In genomic region chr19:45444318-45445041, GRCh38 we compare ENCODE assay signal across 8 cellular contexts. TPM values are rescaled to one million over a fixed set of nuclear protein-coding genes. Genes with fewer than 3 reads are reported as not detected.
DNase-seq lines count a peak whose midpoint lies in the region; ATAC-seq and TF ChIP-seq lines count a peak whose summit lies in the region.

No MANE protein-coding gene starts in this region.

- no peaks in the 10 kb centered on the region for H3K36me3 ChIP-seq in spleen

- no peaks in the 10 kb centered on the region for H3K9me3 ChIP-seq in spleen

- TF ChIP-seq POLR2A in spleen (IDR thresholded peaks at IDR 0.05) = no peak

- peak; percentile 35 for ATAC-seq in GM21526 (IDR thresholded peaks at IDR 0.05; ENCODE audit: low FRiP score, unreplicated experiment)
- ATAC-seq in GM18873 (IDR thresholded peaks at IDR 0.05; ENCODE audit: low FRiP score, unreplicated experiment) = no peak

- H3K27me3 ChIP-seq in spleen (replicated peaks in 1 of 7) = no peaks in the 10 kb centered on the region

- 12 to 16% (median 13%) methylated on average over 34 to 47 of the region's 47 CpGs for WGBS in spleen, 5 donors

- TF ChIP-seq CTCF in spleen (IDR thresholded peaks at IDR 0.05 in 8 of 11, conservative IDR thresholded peaks at IDR 0.05 in 3 of 11) = no peak

- peaks cover 20 to 78% (median 52%) of the 10 kb centered on the region in 6 donors for H3K4me1 ChIP-seq in spleen

- peak overlapping the region; percentile 60 to 89 (median 77) for H3K27ac ChIP-seq in spleen

- peak; percentile 55 for DNase-seq in COR-L47 (lab: John Stamatoyannopoulos, UW)
- DNase-seq in NCI-H146 treated with DMSO at 0.1 percent for 48 hours (lab: John Stamatoyannopoulos, UW; ENCODE audit: unreplicated experiment) = peak; percentile 17
- peak; percentile 66 for DNase-seq in activated CD4-positive, CD25-positive, alpha-beta regulatory T cell treated with anti-CD3 and anti-CD28 coated beads, Interleukin-2, amount 50 U/mL, for 16 hours (ENCODE audit: low read depth, low spot score)
- DNase-seq in cerebellar cortex (ENCODE audit: low spot score) = peak; percentile 69
- peak; percentile 96 for DNase-seq in islet precursor cell
- peak; percentile 96 for DNase-seq in spleen

- peak overlapping the region; percentile 12 to 61 (median 42) for H3K4me3 ChIP-seq in spleen

- intact Hi-C loops in spleen (cut with DNase I; ENCODE audit: low total_unique reads) = no loop called here

RNA-seq across cellular contexts. Expression of gene ERCC1, which starts 20.8 kb away (rescaled TPM):
- 10 to 100 TPM; 47.3 to 69.4 (median 59.7) TPM for total RNA-seq in spleen
- polyA plus RNA-seq in spleen = 10 to 100 TPM; 45.3 to 54.6 (median 50.0) TPM

RNA-seq across cellular contexts. Expression of gene FOSB, which starts 23.3 kb away (rescaled TPM):
- total RNA-seq in spleen = 10 to 100 TPM in 2 of 7 donors, 1 to 10 TPM in 4, under 1 TPM in 1; 0.92 to 41.7 (median 1.6) TPM
- 1 to 10 TPM in 2 of 3 donors, under 1 TPM in 1; 0.42 to 2.2 (median 1.3) TPM for polyA plus RNA-seq in spleen

RNA-seq across cellular contexts. Expression of gene POLR1G, which starts 38.0 kb away (rescaled TPM):
- total RNA-seq in spleen = 1 to 10 TPM; 2.6 to 4.3 (median 3.1) TPM
- 1 to 10 TPM; 2.1 to 4.3 (median 2.5) TPM for polyA plus RNA-seq in spleen

RNA-seq across cellular contexts. Expression of gene PPP1R13L, which starts 39.6 kb away (rescaled TPM):
- 10 to 100 TPM in 5 of 7 donors, 1 to 10 TPM in 2; 3.9 to 18.1 (median 12.5) TPM for total RNA-seq in spleen
- polyA plus RNA-seq in spleen = 10 to 100 TPM in 1 of 3 donors, 1 to 10 TPM in 2; 7.5 to 13.2 (median 8.8) TPM

RNA-seq across cellular contexts. Expression of gene RTN2, which starts 52.4 kb away (rescaled TPM):
- 10 to 100 TPM in 6 of 7 donors, 1 to 10 TPM in 1; 9.2 to 22.6 (median 15.1) TPM for total RNA-seq in spleen
- 1 to 10 TPM; 4.9 to 7.9 (median 7.6) TPM for polyA plus RNA-seq in spleen

Comparison
In these comparisons a context has a peak if more than half of its experiments do, and no peak if none do; other contexts are left out.
1. DNase-seq: peak in every context shown above with its lines; median percentile 96 in islet precursor cell; 96 in spleen; 69 in cerebellar cortex; 66 in activated CD4-positive, CD25-positive, alpha-beta regulatory T cell treated with anti-CD3 and anti-CD28 coated beads, Interleukin-2, amount 50 U/mL, for 16 hours; 55 in COR-L47; 17 in NCI-H146 treated with DMSO at 0.1 percent for 48 hours.